Comparison of ENCODE assay signal across 20 cellular contexts in the genomic region with DNA sequence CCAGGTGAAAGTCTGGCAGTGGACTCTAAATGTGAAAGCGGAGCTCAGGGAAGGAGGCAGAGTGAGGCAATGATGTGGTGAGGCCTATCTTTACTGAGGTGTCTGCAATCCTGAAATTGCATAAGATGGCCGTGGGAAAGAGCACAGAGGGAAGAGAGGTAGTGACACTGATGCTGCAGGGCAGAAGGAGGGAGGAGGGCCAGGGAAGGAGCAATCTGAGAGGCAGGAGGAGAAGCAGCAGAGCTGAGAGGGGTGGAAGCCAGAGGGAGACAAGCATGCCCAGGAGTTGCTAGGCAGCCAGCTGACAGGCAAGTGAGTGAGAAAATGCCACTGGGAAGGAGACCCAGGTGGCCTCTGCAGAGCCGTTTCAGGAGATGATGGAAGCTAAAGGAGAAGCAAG.
A peak's percentile ranks its signal among the peaks of the same experiment; 100 is the strongest.
DNase-seq lines count a peak whose midpoint lies in the region; ATAC-seq and TF ChIP-seq lines count a peak whose summit lies in the region.
"Had no signal": no experiment of that assay in that cellular context is flagged by ENCODE, and none has a peak within 500 bp of the region (broad histone marks: within the 10 kb centered on the region; RNA-seq: fewer than 3 reads in every experiment).

No MANE protein-coding gene starts in this region.

- H2BK120ac ChIP-seq in mesendoderm (ENCODE audit: low read depth, low read length) = no peak overlapping the region

- H3K9me3 ChIP-seq in SK-N-SH (no peaks in the 10 kb centered on the region), mammary epithelial cell (replicated peaks; ENCODE audit: insufficient read depth, low read length) (no peaks in the 10 kb centered on the region)
- H3K9me3 ChIP-seq: tibial nerve had no signal

- H3K27ac ChIP-seq in GM23338 (ENCODE audit: low read depth) (no peak overlapping the region), mesendoderm (ENCODE audit: low read depth, low read length) (no peak overlapping the region), SK-N-SH (ENCODE audit: low read depth in 2 of 2, low read length in 1 of 2) (no peak overlapping the region), mammary epithelial cell (ENCODE audit: insufficient read depth, low read depth, low read length) (no peak overlapping the region)
- H3K27ac ChIP-seq: tibial nerve, WERI-Rb-1 had no signal

- no CpG with 5 or more reads among the region's 3 CpGs for WGBS in mesendoderm (ENCODE audit: extremely low coverage, insufficient coverage, low lambda C conversion rate)
- WGBS in lower leg skin, 2 donors = 50 to 58% methylated on average over 3 of the region's 3 CpGs
- WGBS in SK-N-SH (ENCODE audit: low lambda C conversion rate) = 26% methylated on average over 3 of the region's 3 CpGs
- WGBS in mammary epithelial cell (ENCODE audit: low coverage, missing lambda C conversion rate) = 66% methylated on average over 3 of the region's 3 CpGs

- H3K9ac ChIP-seq in mesendoderm (ENCODE audit: low read length) = no peak overlapping the region
- no peak overlapping the region for H3K9ac ChIP-seq in SK-N-SH
- no peak overlapping the region for H3K9ac ChIP-seq in mammary epithelial cell (ENCODE audit: insufficient read depth, low read length)

- H3K9me3 Mint-ChIP-seq in GM23338 (0 out of 3 replicates have a peak, but pooled peaks cover 2% of the 10 kb centered on the region), brain (peaks cover 0 to 6% (median 2%) of the 10 kb centered on the region in 5 experiments)
- H3K9me3 Mint-ChIP-seq: activated CD4-positive, alpha-beta memory T cell treated with anti-CD3 and anti-CD28 coated beads for 36 hours; memory B cell; stimulated activated naive CD8-positive, alpha-beta T cell treated with anti-CD3 and anti-CD28 coated beads, Interleukin-15, Interleukin-2, amounts not matched to agents 100 ng/mL and 50 ng/mL, for 24 hours had no signal

- no peaks in the 10 kb centered on the region for H3K4me1 ChIP-seq in GM23338 (ENCODE audit: insufficient read depth)
- no peaks in the 10 kb centered on the region for H3K4me1 ChIP-seq in mesendoderm (ENCODE audit: control insufficient read depth, low read depth, low read length)
- H3K4me1 ChIP-seq in SK-N-SH (ENCODE audit: control insufficient read depth in 1 of 2, insufficient read depth in 2 of 2, low read depth in 1 of 2, low read length in 1 of 2) = peaks cover 0 to 5% of the 10 kb centered on the region in 2 experiments; a peak in 2 of 4 replicates
- H3K4me1 ChIP-seq in mammary epithelial cell (ENCODE audit: insufficient read depth, low read length) = no peaks in the 10 kb centered on the region
- H3K4me1 ChIP-seq: tibial nerve had no signal

- H2BK5ac ChIP-seq in mesendoderm (ENCODE audit: low read length) = no peak overlapping the region

- TF ChIP-seq POLR2A in lower leg skin (IDR thresholded peaks at IDR 0.05) = no peak

- in situ Hi-C loops in mammary epithelial cell (cut with MboI; ENCODE audit: low sequenced_read_pairs in 2 of 2) = no loop called here

- POLR2A ChIA-PET in SK-N-SH (lab: Yijun Ruan, JAX) = interaction anchor here (0.6 kb wide), 1 partner anchor 21 kb away, joined by 3 read pairs; no protein-coding TSS in a partner anchor

- intact Hi-C loops in lower leg skin (cut with DNase I; ENCODE audit: low total_unique reads) = no loop called here
- intact Hi-C loops in mammary epithelial cell (cut with micrococcal nuclease) = no loop called here

- BruUV-seq in mammary epithelial cell (replicated peaks; lab: Mats Ljungman, UMichigan) = no TSS peak

- peak; percentile 6 for DNase-seq in GM23338 (ENCODE audit: low spot score)
- DNase-seq in NCI-H2227 treated with DMSO at 0.1 percent for 48 hours (lab: John Stamatoyannopoulos, UW) = peak; percentile 7
- peak; percentile 57 for DNase-seq in mesendoderm
- no peak for DNase-seq in lower leg skin (ENCODE audit: low spot score in 2 of 2)
- DNase-seq in RKO (ENCODE audit: low spot score) = no peak
- no peak for DNase-seq in SK-N-SH
- DNase-seq in mammary epithelial cell = no peak
- DNase-seq: activated CD4-positive, alpha-beta memory T cell treated with anti-CD3 and anti-CD28 coated beads for 36 hours; activated naive CD4-positive, alpha-beta T cell treated with Interleukin-2 at 50 U/mL for 16 hours; hippocampal formation; KBM-7; naive B cell; SHP77; stimulated activated CD4-positive, alpha-beta T cell treated with anti-CD3 and anti-CD28 coated beads, Interleukin-2, amount 100 ng/mL, for 24 hours; T-helper 2 cell; WERI-Rb-1 had no signal

- H3K4me3 ChIP-seq in GM23338 (no peak overlapping the region), mesendoderm (ENCODE audit: low read length) (no peak overlapping the region), lower leg skin (ENCODE audit: low read depth, poor library complexity, severe bottlenecking) (no peak overlapping the region), SK-N-SH (ENCODE audit: low read depth in 2 of 2, low read length in 1 of 2) (no peak overlapping the region), mammary epithelial cell (replicated peaks in 1 of 3; ENCODE audit: insufficient read depth in 1 of 3, low read depth in 2 of 3, low read length in 3 of 3) (no peak overlapping the region)
- H3K4me3 ChIP-seq: tibial nerve had no signal

- H3K18ac ChIP-seq in mesendoderm (ENCODE audit: low read length) = no peak overlapping the region

- H3K4me1 Mint-ChIP-seq in GM23338 (peaks cover 5% of the 10 kb centered on the region; the same call in 1 of the 3 replicates), brain (peaks cover 9% of the 10 kb centered on the region)
- H3K4me1 Mint-ChIP-seq: naive B cell had no signal

- H4K5ac ChIP-seq in mesendoderm (ENCODE audit: low read length) = no peak overlapping the region

- H4K8ac ChIP-seq in mesendoderm (ENCODE audit: low read depth, low read length) = no peak overlapping the region

- no peak overlapping the region for H2AK5ac ChIP-seq in mesendoderm (ENCODE audit: low read length)

- TF ChIP-seq RAD21 in SK-N-SH (IDR thresholded peaks at IDR 0.05; ENCODE audit: low read length) = no peak

- H3K4ac ChIP-seq in mesendoderm (ENCODE audit: low read depth, low read length) = no peak overlapping the region

- no peaks in the 10 kb centered on the region for H3F3A ChIP-seq in GM23338 (replicated peaks; ENCODE audit: low read depth)
- no peaks in the 10 kb centered on the region for H3F3A ChIP-seq in SK-N-SH (replicated peaks; ENCODE audit: insufficient read depth)

- H3K9me2 ChIP-seq in GM23338 (ENCODE audit: insufficient read depth) (no peaks in the 10 kb centered on the region), SK-N-SH (no peaks in the 10 kb centered on the region)

- peak; percentile 68 for ATAC-seq in GM23338

- H3K79me2 ChIP-seq in GM23338 (replicated peaks; ENCODE audit: insufficient read depth) (no peaks in the 10 kb centered on the region), mesendoderm (ENCODE audit: control insufficient read depth, insufficient read depth, low read length) (no peaks in the 10 kb centered on the region), SK-N-SH (ENCODE audit: insufficient read depth) (no peaks in the 10 kb centered on the region), mammary epithelial cell (ENCODE audit: insufficient read depth, low read length) (no peaks in the 10 kb centered on the region)

- H3K27me3 Mint-ChIP-seq in GM23338 (ENCODE audit: insufficient read depth, low read depth, poor library complexity) (peaks cover 4% of the 10 kb centered on the region), brain (peaks cover 9% of the 10 kb centered on the region)
- H3K27me3 Mint-ChIP-seq: memory B cell had no signal

- H3K36me3 Mint-ChIP-seq in GM23338 (ENCODE audit: low read depth) (no peaks in the 10 kb centered on the region), brain (no peaks in the 10 kb centered on the region)
- H3K36me3 Mint-ChIP-seq: activated CD4-positive, alpha-beta memory T cell treated with anti-CD3 and anti-CD28 coated beads for 36 hours; memory B cell; naive B cell had no signal

- no peak overlapping the region for H3K23ac ChIP-seq in mesendoderm (ENCODE audit: low read length)

- H3K4me2 ChIP-seq in GM23338 (no peak overlapping the region), mesendoderm (ENCODE audit: low read length) (no peak overlapping the region), SK-N-SH (no peak overlapping the region), mammary epithelial cell (ENCODE audit: insufficient read depth, low read depth, low read length) (no peak overlapping the region)

- no peak overlapping the region for H2BK15ac ChIP-seq in mesendoderm (replicated peaks; ENCODE audit: low read depth)

- H3K27ac Mint-ChIP-seq in GM23338 (no peak overlapping the region), brain (peak overlapping the region; percentile 0 to 59 (median 9))
- H3K27ac Mint-ChIP-seq: activated CD4-positive, alpha-beta memory T cell treated with anti-CD3 and anti-CD28 coated beads for 36 hours; memory B cell; stimulated activated naive CD8-positive, alpha-beta T cell treated with anti-CD3 and anti-CD28 coated beads, Interleukin-15, Interleukin-2, amounts not matched to agents 100 ng/mL and 50 ng/mL, for 24 hours had no signal

- no peaks in the 10 kb centered on the region for H3K79me1 ChIP-seq in mesendoderm (ENCODE audit: low read length)

- H2AFZ ChIP-seq in GM23338 = no peak overlapping the region
- no peak overlapping the region for H2AFZ ChIP-seq in SK-N-SH (ENCODE audit: low read depth)
- H2AFZ ChIP-seq in mammary epithelial cell (ENCODE audit: low read depth, low read length) = no peak overlapping the region

- H3K36me3 ChIP-seq in GM23338 (ENCODE audit: insufficient read depth) (no peaks in the 10 kb centered on the region), mesendoderm (ENCODE audit: control insufficient read depth, insufficient read depth, low read length) (no peaks in the 10 kb centered on the region), SK-N-SH (replicated peaks in 1 of 2; ENCODE audit: control insufficient read depth in 1 of 2, insufficient read depth in 2 of 2, low read length in 1 of 2) (no peaks in the 10 kb centered on the region), mammary epithelial cell (ENCODE audit: insufficient read depth, low read length) (no peaks in the 10 kb centered on the region)
- H3K36me3 ChIP-seq: tibial nerve, WERI-Rb-1 had no signal

- H4K20me1 ChIP-seq in GM23338 (replicated peaks; ENCODE audit: insufficient read depth) = no peaks in the 10 kb centered on the region
- H4K20me1 ChIP-seq in SK-N-SH (ENCODE audit: insufficient read depth) = no peaks in the 10 kb centered on the region
- no peaks in the 10 kb centered on the region for H4K20me1 ChIP-seq in mammary epithelial cell (ENCODE audit: insufficient read depth, low read length)

- H3K27me3 ChIP-seq in GM23338 (ENCODE audit: insufficient read depth) (no peaks in the 10 kb centered on the region), mesendoderm (ENCODE audit: insufficient read depth, low read length, poor library complexity) (no peaks in the 10 kb centered on the region), SK-N-SH (ENCODE audit: insufficient read depth) (no peaks in the 10 kb centered on the region), mammary epithelial cell (ENCODE audit: insufficient read depth, low read length) (no peaks in the 10 kb centered on the region)
- H3K27me3 ChIP-seq: tibial nerve had no signal

- dilution Hi-C loops in mammary epithelial cell (cut with HindIII; ENCODE audit: low sequenced_read_pairs) = no loop called here

- no peak overlapping the region for H3K56ac ChIP-seq in mesendoderm (ENCODE audit: low read length)

- no peak for TF ChIP-seq EP300 in SK-N-SH (IDR thresholded peaks at IDR 0.05; ENCODE audit: borderline replicate concordance in 1 of 2, low read depth in 1 of 2, low read length in 1 of 2)

- CTCF ChIA-PET in SK-N-SH (lab: Yijun Ruan, JAX) = no interaction called here
- CTCF ChIA-PET in mammary epithelial cell (lab: Charles Lee; ENCODE audit: low non-redundant PET) = no interaction called here

- no peak overlapping the region for H3K4me3 Mint-ChIP-seq in GM23338
- H3K4me3 Mint-ChIP-seq in brain = peak overlapping the region in 1 of 5 experiments; percentile 4
- H3K4me3 Mint-ChIP-seq: activated CD4-positive, alpha-beta memory T cell treated with anti-CD3 and anti-CD28 coated beads for 36 hours; memory B cell; naive B cell; stimulated activated naive CD8-positive, alpha-beta T cell treated with anti-CD3 and anti-CD28 coated beads, Interleukin-15, Interleukin-2, amounts not matched to agents 100 ng/mL and 50 ng/mL, for 24 hours had no signal

- no peak for TF ChIP-seq CTCF in GM23338 (conservative IDR thresholded peaks at IDR 0.05; ENCODE audit: low read depth in 2 of 2)
- no peak for TF ChIP-seq CTCF in brain (conservative IDR thresholded peaks at IDR 0.05)
- TF ChIP-seq CTCF in lower leg skin (IDR thresholded peaks at IDR 0.05) = no peak
- TF ChIP-seq CTCF in SK-N-SH (IDR thresholded peaks at IDR 0.05) = no peak
- no peak for TF ChIP-seq CTCF in mammary epithelial cell (conservative IDR thresholded peaks at IDR 0.05 in 1 of 2, IDR thresholded peaks at IDR 0.05 in 1 of 2; ENCODE audit: extremely low read depth in 1 of 2, insufficient read depth in 1 of 2, low read depth in 1 of 2, low read length in 2 of 2)

Comparison
In these comparisons a context has a peak if more than half of its experiments do, and no peak if none do; other contexts are left out.
1. DNase-seq: peak in GM23338 (single experiment), NCI-H2227 treated with DMSO at 0.1 percent for 48 hours (single experiment) and mesendoderm (single experiment); none in lower leg skin (0 of 2), RKO (single experiment), SK-N-SH (single experiment) and mammary epithelial cell (single experiment).